Comparison of ENCODE assay signal across 10 cellular contexts in the genomic region with DNA sequence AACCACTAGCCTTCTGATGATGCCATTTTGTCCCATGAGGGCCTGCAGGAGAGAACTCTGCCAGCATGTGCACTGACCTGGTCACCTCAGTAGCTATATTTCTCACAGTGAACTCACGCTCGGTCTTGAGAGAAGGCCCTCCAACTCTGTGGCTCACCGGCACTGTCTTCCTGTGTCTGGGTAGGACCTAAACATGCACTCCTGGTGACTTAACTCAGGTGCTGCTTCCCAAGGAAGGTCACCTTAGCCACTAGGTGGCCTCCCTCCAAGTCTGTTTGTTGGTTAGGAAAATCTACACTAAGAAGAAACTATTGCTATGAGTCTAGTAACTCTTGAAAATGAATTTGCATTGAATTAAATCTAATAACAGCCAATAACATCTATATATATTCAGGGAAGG. TPM values are rescaled to one million over a fixed set of nuclear protein-coding genes. Genes with fewer than 3 reads are reported as not detected.
A peak's percentile ranks its signal among the peaks of the same experiment; 100 is the strongest.
DNase-seq lines count a peak whose midpoint lies in the region; ATAC-seq and TF ChIP-seq lines count a peak whose summit lies in the region.
"Had no signal": no experiment of that assay in that cellular context is flagged by ENCODE, and none has a peak within 500 bp of the region (broad histone marks: within the 10 kb centered on the region; RNA-seq: fewer than 3 reads in every experiment).

No MANE protein-coding gene starts in this region.

- peaks cover 6% of the 10 kb centered on the region for H3K4me1 Mint-ChIP-seq in neural progenitor cell

- no peak overlapping the region for H3K4me3 Mint-ChIP-seq in neural progenitor cell

- H3K27me3 ChIP-seq in GM06990 (replicated peaks; ENCODE audit: control insufficient read depth, insufficient read depth, low read length), result no peaks in the 10 kb centered on the region
- no peaks in the 10 kb centered on the region for H3K27me3 ChIP-seq in neural progenitor cell
- no peaks in the 10 kb centered on the region for H3K27me3 ChIP-seq in left ventricle myocardium inferior (ENCODE audit: low read depth)

- no peaks in the 10 kb centered on the region for H3K9me3 Mint-ChIP-seq in neural progenitor cell

- intact Hi-C loops in left ventricle myocardium inferior (cut with micrococcal nuclease), result loop anchor here (10.0 kb wide), 1 partner anchor 97 kb away; the partner anchor contains the start of gene TLR6

- no peaks in the 10 kb centered on the region for H3K9me3 ChIP-seq in neural progenitor cell (ENCODE audit: low read depth)
- H3K9me3 ChIP-seq in left ventricle myocardium inferior (replicated peaks), result no peaks in the 10 kb centered on the region

- H3K79me2 ChIP-seq in neural progenitor cell (ENCODE audit: low read depth), result no peaks in the 10 kb centered on the region

- H3K27ac ChIP-seq in neural progenitor cell (no peak overlapping the region), left ventricle myocardium inferior (replicated peaks) (no peak overlapping the region)
- H3K27ac ChIP-seq: coronary artery had no signal

- H3K27ac Mint-ChIP-seq in neural progenitor cell, result no peak overlapping the region

- H3K36me3 ChIP-seq in GM06990 (ENCODE audit: control insufficient read depth, insufficient read depth, low read length), result no peaks in the 10 kb centered on the region
- no peaks in the 10 kb centered on the region for H3K36me3 ChIP-seq in neural progenitor cell
- no peaks in the 10 kb centered on the region for H3K36me3 ChIP-seq in left ventricle myocardium inferior

- no peaks in the 10 kb centered on the region for H4K20me1 ChIP-seq in neural progenitor cell (ENCODE audit: low read depth)

- peak; percentile 65 for TF ChIP-seq CTCF in GM06990 (IDR thresholded peaks at IDR 0.05; ENCODE audit: insufficient read depth, low read length, poor library complexity, severe bottlenecking)
- peak; percentile 42 for TF ChIP-seq CTCF in neural progenitor cell (IDR thresholded peaks at IDR 0.05)
- TF ChIP-seq CTCF in left ventricle myocardium inferior (IDR thresholded peaks at IDR 0.05; ENCODE audit: borderline replicate concordance), result no peak

- no peak overlapping the region for H2AFZ ChIP-seq in neural progenitor cell (replicated peaks)

- H3K4me3 ChIP-seq in GM06990 (replicated peaks; ENCODE audit: low read depth, low read length) (no peak overlapping the region), neural progenitor cell (no peak overlapping the region), left ventricle myocardium inferior (no peak overlapping the region)
- H3K4me3 ChIP-seq: coronary artery had no signal

- DNase-seq in GM06990 (ENCODE audit: extremely low read depth, insufficient read length) (no peak), HuH-7 (ENCODE audit: low spot score) (peak; percentile 26), cerebellar cortex (ENCODE audit: low spot score) (peak; percentile 21), neural progenitor cell (ENCODE audit: low spot score) (peak; percentile 15), midbrain (lab: John Stamatoyannopoulos, UW) (no peak), left ventricle myocardium inferior (no peak)
- DNase-seq: retina had no signal

- no peak overlapping the region for H3K4me2 ChIP-seq in neural progenitor cell

- ATAC-seq in HG03108 (IDR thresholded peaks at IDR 0.05; ENCODE audit: unreplicated experiment), result no peak
- ATAC-seq: Right ventricle myocardium inferior had no signal

- H3K9ac ChIP-seq in neural progenitor cell, result no peak overlapping the region

- no peaks in the 10 kb centered on the region for H3K4me1 ChIP-seq in neural progenitor cell
- peaks cover 14% of the 10 kb centered on the region for H3K4me1 ChIP-seq in left ventricle myocardium inferior

- peaks cover 5% of the 10 kb centered on the region for H3F3A ChIP-seq in neural progenitor cell (ENCODE audit: low read depth)

- H3K36me3 Mint-ChIP-seq in neural progenitor cell, result no peaks in the 10 kb centered on the region

- H3K27me3 Mint-ChIP-seq in neural progenitor cell (ENCODE audit: insufficient read depth, low read depth), result no peaks in the 10 kb centered on the region

RNA-seq across cellular contexts. Expression of gene TLR10, which starts 24.8 kb away (rescaled TPM):
- total RNA-seq in neural progenitor cell (ENCODE audit: low replicate concordance), result not detected in 2 replicates
- total RNA-seq in left ventricle myocardium inferior, result not detected
- total RNA-seq: Right ventricle myocardium inferior had no signal

RNA-seq across cellular contexts. Expression of gene TLR1, which starts 46.6 kb away (rescaled TPM):
- total RNA-seq in neural progenitor cell (ENCODE audit: low replicate concordance) (0.03 TPM in 1 of 2 replicates, not detected in the other), left ventricle myocardium inferior (3.5 TPM)

Comparison
In these comparisons a context has a peak if more than half of its experiments do, and no peak if none do; other contexts are left out.
1. DNase-seq: peak in HuH-7 (single experiment), cerebellar cortex (single experiment) and neural progenitor cell (single experiment); none in GM06990 (single experiment), midbrain (single experiment) and left ventricle myocardium inferior (single experiment).